Comparison of ENCODE assay signal across 1 cellular context in genomic region chr4:30460818-30461217, GRCh38.
TF ChIP-seq lines count a peak whose summit lies in the region.

No MANE protein-coding gene starts in this region.

TF ChIP-seq in GM12878, 131 proteins besides CTCF, POLR2A, EP300 and RAD21 (continued from another document):
- no peak for TF ChIP-seq SUPT20H (IDR thresholded peaks at IDR 0.05; ENCODE audit: borderline replicate concordance, control insufficient read depth, low read depth, low read length)
- no peak for TF ChIP-seq NFYA (IDR thresholded peaks at IDR 0.05; ENCODE audit: borderline replicate concordance, low read depth, low read length)
- TF ChIP-seq EGR1 (IDR thresholded peaks at IDR 0.05; ENCODE audit: borderline replicate concordance in 1 of 2, low read depth in 2 of 2, low read length in 2 of 2), result no peak
- TF ChIP-seq TCF12 (IDR thresholded peaks at IDR 0.05; ENCODE audit: low read depth, low read length), result no peak
- no peak; the same call in 1 of the 2 replicates for TF ChIP-seq TBL1XR1 (IDR thresholded peaks at IDR 0.05; ENCODE audit: low read depth, low read length)
TF ChIP-seq in GM12878: peak in this region for 0.
